Comparison of ENCODE assay signal across 19 cellular contexts in genomic region chr12:47938093-47938492, GRCh38. TPM values are rescaled to one million over a fixed set of nuclear protein-coding genes. Genes with fewer than 3 reads are reported as not detected.
DNase-seq lines count a peak whose midpoint lies in the region; ATAC-seq and TF ChIP-seq lines count a peak whose summit lies in the region.
"Had no signal": no experiment of that assay in that cellular context is flagged by ENCODE, and none has a peak within 500 bp of the region (broad histone marks: within the 10 kb centered on the region; RNA-seq: fewer than 3 reads in every experiment).

No MANE protein-coding gene starts in this region.

- no peak for ATAC-seq in HG02981 (IDR thresholded peaks at IDR 0.05; ENCODE audit: unreplicated experiment)
- ATAC-seq in left colon = no peak
- ATAC-seq: activated CD8-positive, alpha-beta T cell treated with anti-CD3 and anti-CD28 coated beads, Interleukin-2, amount 10 ng/mL, durations not matched to agents 7 days and 5 days had no signal

- no peaks in the 10 kb centered on the region for H3K9me3 ChIP-seq in adipocyte (ENCODE audit: control insufficient read depth, low read length)
- H3K9me3 ChIP-seq: SK-N-SH, spleen, stomach had no signal

- no peaks in the 10 kb centered on the region for H3K36me3 ChIP-seq in adipocyte (ENCODE audit: control insufficient read depth, insufficient read depth, low read length, severe bottlenecking)
- H3K36me3 ChIP-seq: spleen, stomach had no signal

- peak; percentile 73 for DNase-seq in AG10803 (ENCODE audit: low read depth)
- DNase-seq in HS-27A (ENCODE audit: low read depth) = peak; percentile 40
- peak; percentile 31 for DNase-seq in adipocyte (ENCODE audit: low read depth)
- peak; percentile 77 for DNase-seq in hepatic stellate cell (ENCODE audit: low spot score)
- DNase-seq in left colon = no peak
- DNase-seq in NCI-H2227 (lab: John Stamatoyannopoulos, UW; ENCODE audit: unreplicated experiment) = no peak
- DNase-seq in NCI-H2107 treated with DMSO at 0.1 percent for 48 hours (lab: John Stamatoyannopoulos, UW; ENCODE audit: unreplicated experiment) = no peak
- DNase-seq: activated CD8-positive, alpha-beta T cell treated with anti-CD3 and anti-CD28 coated beads, Interleukin-2, amount 10 ng/mL, durations not matched to agents 7 days and 5 days; AML-193; aorta; DMS79 treated with DMSO at 0.1 percent for 48 hours; dorsolateral prefrontal cortex; foreskin melanocyte; kidney; NCI-H345; SK-N-SH; spleen; stomach had no signal

- TF ChIP-seq CTCF in AG10803 (conservative IDR thresholded peaks at IDR 0.05; ENCODE audit: low read length) = no peak

- H3K27me3 ChIP-seq in adipocyte (replicated peaks; ENCODE audit: control insufficient read depth, insufficient read depth, low read length) = peaks cover 22% of the 10 kb centered on the region

- intact Hi-C loops in left colon (cut with DNase I, micrococcal nuclease) = no loop called here

- no peak overlapping the region for H3K9ac ChIP-seq in adipocyte (ENCODE audit: low read length)
- H3K9ac ChIP-seq: SK-N-SH had no signal

- no peak overlapping the region for H3K4me3 ChIP-seq in AG10803 (ENCODE audit: low read length)
- no peak overlapping the region for H3K4me3 ChIP-seq in adipocyte (ENCODE audit: low read length)
- H3K4me3 ChIP-seq: dorsolateral prefrontal cortex, spleen, stomach had no signal

- peaks cover 10% of the 10 kb centered on the region for H3K4me1 ChIP-seq in adipocyte (ENCODE audit: control insufficient read depth, insufficient read depth, low read length)

RNA-seq across cellular contexts. Expression of gene TMEM106C, which starts 25.3 kb away (rescaled TPM):
- total RNA-seq in left colon = 100 to 1,000 TPM; 166 to 180 TPM

RNA-seq across cellular contexts. Expression of gene VDR, which starts 33.3 kb away (rescaled TPM):
- 100 to 1,000 TPM; 143 to 154 TPM for total RNA-seq in left colon

Comparison
In these comparisons a context has a peak if more than half of its experiments do, and no peak if none do; other contexts are left out.
1. DNase-seq: peak in AG10803 (single experiment), HS-27A (single experiment), adipocyte (single experiment) and hepatic stellate cell (single experiment); none in left colon (0 of 2), NCI-H2227 (single experiment) and NCI-H2107 treated with DMSO at 0.1 percent for 48 hours (single experiment).